ENCODE assay signal across 8 cellular contexts in the genomic region with DNA sequence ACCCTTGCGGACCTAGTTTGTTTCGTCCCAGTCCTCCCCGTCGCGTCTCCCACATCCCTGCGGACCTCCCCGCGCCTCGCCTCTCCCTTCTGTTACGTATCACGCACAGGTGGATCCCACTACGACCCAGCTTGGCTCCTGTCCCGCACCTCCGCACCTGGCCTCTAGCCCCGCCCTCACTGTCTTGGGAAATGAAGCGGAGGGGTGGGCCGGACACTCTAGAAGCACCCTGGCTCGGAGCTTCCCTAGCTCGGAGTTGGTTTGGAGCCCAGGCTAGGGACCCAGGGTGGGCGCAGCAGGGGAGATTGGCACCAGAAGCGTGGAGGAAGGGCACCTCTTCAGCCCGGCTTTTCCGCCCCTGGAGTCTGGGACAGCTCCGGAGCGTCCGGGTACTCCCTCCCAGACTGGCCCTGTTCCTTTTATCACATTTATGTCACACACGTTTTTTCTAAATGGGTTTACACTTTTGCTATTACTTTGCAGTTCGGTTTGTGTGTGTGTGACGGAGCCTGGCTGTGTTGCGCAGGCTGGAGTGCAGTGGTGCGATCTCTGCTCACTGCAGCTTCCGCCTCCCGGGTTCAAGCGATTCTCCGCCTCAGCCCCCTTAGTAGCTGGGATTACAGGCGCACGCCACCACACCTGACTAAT. TPM values are rescaled to one million over a fixed set of nuclear protein-coding genes. Genes with fewer than 3 reads are reported as not detected.
A peak's percentile ranks its signal among the peaks of the same experiment; 100 is the strongest.
DNase-seq lines count a peak whose midpoint lies in the region; ATAC-seq and TF ChIP-seq lines count a peak whose summit lies in the region.

No MANE protein-coding gene starts in this region.

- H3K27ac ChIP-seq in upper lobe of right lung, result peak overlapping the region; percentile 89

- H3K27me3 Mint-ChIP-seq in neural crest cell (ENCODE audit: low read depth), result peaks cover 17% of the 10 kb centered on the region

- H3K36me3 Mint-ChIP-seq in neural crest cell (ENCODE audit: low read depth), result no peaks in the 10 kb centered on the region

- H3K36me3 ChIP-seq in H7 (replicated peaks; ENCODE audit: control insufficient read depth, insufficient read depth, low read length) (no peaks in the 10 kb centered on the region), upper lobe of right lung (peaks cover 25% of the 10 kb centered on the region)

- peak overlapping the region; percentile 92 for H3K4me3 Mint-ChIP-seq in neural crest cell

- intact Hi-C loops in upper lobe of right lung (cut with DNase I), result no loop called here

- DNase-seq in AG08396 (ENCODE audit: low spot score) (peak; percentile 40), H7 (peak; percentile 91), NOMO-1 treated with dmso at 0.1 percent for 144 hours (lab: John Stamatoyannopoulos, UW; ENCODE audit: unreplicated experiment) (peak; percentile 58), fibroblast of the aortic adventitia (ENCODE audit: low read depth) (peak; percentile 47), neural crest cell (ENCODE audit: low read depth, low spot score) (no peak), upper lobe of right lung (peak; percentile 93)
- peak; percentile 50 for DNase-seq in activated effector memory CD4-positive, alpha-beta T cell treated with Interleukin-2 at 50 U/mL for 16 hours

- H3K4me1 ChIP-seq in upper lobe of right lung, result peaks cover 18% of the 10 kb centered on the region

- ATAC-seq in upper lobe of right lung (peak; percentile 59), HG03571 (IDR thresholded peaks at IDR 0.05; ENCODE audit: unreplicated experiment) (no peak)

- H3K4me1 Mint-ChIP-seq in neural crest cell, result peaks cover 33% of the 10 kb centered on the region

- H3K4me3 ChIP-seq in H7 (ENCODE audit: insufficient read depth, low read depth, low read length) (peak overlapping the region; percentile 76), fibroblast of the aortic adventitia (ENCODE audit: low read depth, low read length) (peak overlapping the region; percentile 67), upper lobe of right lung (peak overlapping the region; percentile 63)

- peak overlapping the region; percentile 95 for H3K27ac Mint-ChIP-seq in neural crest cell (ENCODE audit: unreplicated experiment)

- H3K27me3 ChIP-seq in H7 (ENCODE audit: control insufficient read depth, insufficient read depth, low read length) (no peaks in the 10 kb centered on the region), upper lobe of right lung (no peaks in the 10 kb centered on the region)

- H3K9me3 Mint-ChIP-seq in neural crest cell, result no peaks in the 10 kb centered on the region

- no peak for TF ChIP-seq CTCF in fibroblast of the aortic adventitia (IDR thresholded peaks at IDR 0.05; ENCODE audit: insufficient read depth, low read length)
- no peak for TF ChIP-seq CTCF in neural crest cell (conservative IDR thresholded peaks at IDR 0.05)
- TF ChIP-seq CTCF in upper lobe of right lung (IDR thresholded peaks at IDR 0.05), result no peak

- no peaks in the 10 kb centered on the region for H3K9me3 ChIP-seq in upper lobe of right lung

RNA-seq across cellular contexts. Expression of a gene that starts 1.4 kb away (rescaled TPM):
- total RNA-seq in H7 (2014; rRNA removed; shearing (Covaris generic)), result not detected in 2 replicates
- not detected in 2 replicates for total RNA-seq in fibroblast of the aortic adventitia (ENCODE audit: low replicate concordance)
- total RNA-seq in neural crest cell, result not detected in 2 replicates
- total RNA-seq in upper lobe of right lung, result 1.4 TPM

RNA-seq across cellular contexts. Expression of a gene that starts 5.2 kb away (rescaled TPM):
- total RNA-seq in H7 (2014; rRNA removed; shearing (Covaris generic)), result 11.4 and 21.7 TPM in 2 replicates
- total RNA-seq in fibroblast of the aortic adventitia (ENCODE audit: low replicate concordance) (27.9 and 29.9 TPM in 2 replicates), neural crest cell (34.2 and 37.5 TPM in 2 replicates), upper lobe of right lung (90.9 TPM)

RNA-seq across cellular contexts. Expression of a gene that starts 12.4 kb away (rescaled TPM):
- total RNA-seq in H7 (2014; rRNA removed; shearing (Covaris generic)), result 50.5 and 62.3 TPM in 2 replicates
- total RNA-seq in fibroblast of the aortic adventitia (ENCODE audit: low replicate concordance) (59.9 and 74.3 TPM in 2 replicates), neural crest cell (50.9 and 58.3 TPM in 2 replicates), upper lobe of right lung (61.7 TPM)

RNA-seq across cellular contexts. Expression of a gene that starts 18.9 kb away (rescaled TPM):
- 40.5 and 56.4 TPM in 2 replicates for total RNA-seq in H7 (2014; rRNA removed; shearing (Covaris generic))
- total RNA-seq in fibroblast of the aortic adventitia (ENCODE audit: low replicate concordance) (5.3 and 48.9 TPM in 2 replicates), neural crest cell (154 and 159 TPM in 2 replicates), upper lobe of right lung (298 TPM)

RNA-seq across cellular contexts. Expression of a gene that starts 57.7 kb away (rescaled TPM):
- 12.3 and 13.5 TPM in 2 replicates for total RNA-seq in H7 (2014; rRNA removed; shearing (Covaris generic))
- total RNA-seq in fibroblast of the aortic adventitia (ENCODE audit: low replicate concordance) (11.9 and 16.1 TPM in 2 replicates), neural crest cell (30.0 and 32.5 TPM in 2 replicates), upper lobe of right lung (43.7 TPM)
